29 cellular contexts compared by ENCODE assay signal in genomic region chrY:18951657-18952435, GRCh38.
DNase-seq lines count a peak whose midpoint lies in the region; ATAC-seq and TF ChIP-seq lines count a peak whose summit lies in the region.
"Had no signal": no experiment of that assay in that cellular context is flagged by ENCODE, and none has a peak within 500 bp of the region (broad histone marks: within the 10 kb centered on the region; RNA-seq: fewer than 3 reads in every experiment).

No MANE protein-coding gene starts in this region.

- H3K79me2 ChIP-seq in PC-3 (ENCODE audit: low read length) = no peaks in the 10 kb centered on the region

- no peak overlapping the region for H3K9ac ChIP-seq in PC-3 (ENCODE audit: low read length)

- BruUV-seq in PC-3 (replicated peaks; lab: Mats Ljungman, UMichigan) = no TSS peak

- CTCF ChIA-PET in PC-3 (lab: Charles Lee) = no interaction called here

- ATAC-seq in HG03280 (IDR thresholded peaks at IDR 0.05; ENCODE audit: unreplicated experiment) = no peak
- ATAC-seq in PC-3 = no peak
- ATAC-seq: activated CD4-positive, CD25-positive, alpha-beta regulatory T cell treated with anti-CD3 and anti-CD28 coated beads, Interleukin-2, amount 50 U/mL, for 24 hours; left ventricle myocardium superior; naive thymus-derived CD4-positive, alpha-beta T cell had no signal

- H3K27ac ChIP-seq in PC-3 (ENCODE audit: low read length) = no peak overlapping the region
- H3K27ac ChIP-seq: coronary artery, esophagus muscularis mucosa, HL-60, RWPE1, SK-N-MC, stomach, thyroid gland had no signal

- no peaks in the 10 kb centered on the region for H3K36me3 ChIP-seq in PC-3 (ENCODE audit: low read depth, low read length)
- H3K36me3 ChIP-seq: esophagus muscularis mucosa, stomach, thyroid gland had no signal

- intact Hi-C loops in PC-3 (cut with micrococcal nuclease) = no loop called here

- no peak overlapping the region for H3K4me3 ChIP-seq in PC-3 (ENCODE audit: low read length)
- H3K4me3 ChIP-seq: coronary artery, esophagus muscularis mucosa, SK-N-MC, stomach, thyroid gland had no signal

- H4K20me1 ChIP-seq in PC-3 (ENCODE audit: low read length) = no peaks in the 10 kb centered on the region

- H3K4me1 ChIP-seq in PC-3 (ENCODE audit: insufficient read depth, low read length) = no peaks in the 10 kb centered on the region
- H3K4me1 ChIP-seq: esophagus muscularis mucosa, stomach, thyroid gland had no signal

- TF ChIP-seq CTCF in LNCAP (IDR thresholded peaks at IDR 0.05) (peak; percentile 31; the same call in 1 of the 2 replicates), PC-3 (conservative IDR thresholded peaks at IDR 0.05; ENCODE audit: low read depth, low read length) (no peak)

- H3K9me2 ChIP-seq in PC-3 (replicated peaks; ENCODE audit: low read length) = no peaks in the 10 kb centered on the region

- POLR2A ChIA-PET in PC-3 (lab: Charles Lee; ENCODE audit: unreplicated experiment) = no interaction called here

- no peak overlapping the region for H3K4me2 ChIP-seq in PC-3 (ENCODE audit: low read length)

- H2AFZ ChIP-seq in PC-3 (ENCODE audit: low read length) = no peak overlapping the region

- H3K9me3 ChIP-seq in PC-3 (ENCODE audit: low read length) = no peaks in the 10 kb centered on the region
- H3K9me3 ChIP-seq: esophagus muscularis mucosa, thyroid gland had no signal

- no peaks in the 10 kb centered on the region for H3K27me3 ChIP-seq in PC-3 (ENCODE audit: low read length)
- H3K27me3 ChIP-seq: esophagus muscularis mucosa, stomach, thyroid gland had no signal

- DNase-seq in DMS79 treated with DMSO at 0.1 percent for 48 hours (lab: John Stamatoyannopoulos, UW) = peak; percentile 0
- peak; percentile 65 for DNase-seq in cerebellar cortex (ENCODE audit: low spot score)
- DNase-seq in myocyte (ENCODE audit: low read depth) = peak; percentile 6
- DNase-seq in kidney glomerular epithelial cell (lab: John Stamatoyannopoulos, UW) = no peak
- DNase-seq in PC-3 = no peak
- no peak for DNase-seq in NCI-H1436 (lab: John Stamatoyannopoulos, UW)
- DNase-seq: activated CD4-positive, alpha-beta memory T cell treated with anti-CD3 and anti-CD28 coated beads for 36 hours; activated CD8-positive, alpha-beta memory T cell treated with anti-CD3 and anti-CD28 coated beads, Interleukin-2, amount 50 U/mL, for 4 hours; activated naive CD4-positive, alpha-beta T cell treated with anti-CD3 and anti-CD28 coated beads, Interleukin-2, amount 10 ng/mL, durations not matched to agents 7 days and 5 days; CD8-positive, alpha-beta memory T cell; DMS153; GF-D8; left ventricle myocardium superior; naive thymus-derived CD4-positive, alpha-beta T cell; NCI-H1694; NCI-H2227 treated with DMSO at 0.1 percent for 48 hours; NCI-H748 treated with DMSO at 0.1 percent for 48 hours; nucleus accumbens; stimulated activated CD8-positive, alpha-beta memory T cell treated with anti-CD3 and anti-CD28 coated beads, Interleukin-4, amount 100 ng/mL, for 48 hours; stomach; thyroid gland had no signal

- H3F3A ChIP-seq in PC-3 (ENCODE audit: low read length, unreplicated experiment) = no peaks in the 10 kb centered on the region

Comparison
In these comparisons a context has a peak if more than half of its experiments do, and no peak if none do; other contexts are left out.
1. DNase-seq: peak in DMS79 treated with DMSO at 0.1 percent for 48 hours (single experiment), cerebellar cortex (single experiment) and myocyte (single experiment); none in kidney glomerular epithelial cell (single experiment), PC-3 (single experiment) and NCI-H1436 (single experiment).